In the genomic region with DNA sequence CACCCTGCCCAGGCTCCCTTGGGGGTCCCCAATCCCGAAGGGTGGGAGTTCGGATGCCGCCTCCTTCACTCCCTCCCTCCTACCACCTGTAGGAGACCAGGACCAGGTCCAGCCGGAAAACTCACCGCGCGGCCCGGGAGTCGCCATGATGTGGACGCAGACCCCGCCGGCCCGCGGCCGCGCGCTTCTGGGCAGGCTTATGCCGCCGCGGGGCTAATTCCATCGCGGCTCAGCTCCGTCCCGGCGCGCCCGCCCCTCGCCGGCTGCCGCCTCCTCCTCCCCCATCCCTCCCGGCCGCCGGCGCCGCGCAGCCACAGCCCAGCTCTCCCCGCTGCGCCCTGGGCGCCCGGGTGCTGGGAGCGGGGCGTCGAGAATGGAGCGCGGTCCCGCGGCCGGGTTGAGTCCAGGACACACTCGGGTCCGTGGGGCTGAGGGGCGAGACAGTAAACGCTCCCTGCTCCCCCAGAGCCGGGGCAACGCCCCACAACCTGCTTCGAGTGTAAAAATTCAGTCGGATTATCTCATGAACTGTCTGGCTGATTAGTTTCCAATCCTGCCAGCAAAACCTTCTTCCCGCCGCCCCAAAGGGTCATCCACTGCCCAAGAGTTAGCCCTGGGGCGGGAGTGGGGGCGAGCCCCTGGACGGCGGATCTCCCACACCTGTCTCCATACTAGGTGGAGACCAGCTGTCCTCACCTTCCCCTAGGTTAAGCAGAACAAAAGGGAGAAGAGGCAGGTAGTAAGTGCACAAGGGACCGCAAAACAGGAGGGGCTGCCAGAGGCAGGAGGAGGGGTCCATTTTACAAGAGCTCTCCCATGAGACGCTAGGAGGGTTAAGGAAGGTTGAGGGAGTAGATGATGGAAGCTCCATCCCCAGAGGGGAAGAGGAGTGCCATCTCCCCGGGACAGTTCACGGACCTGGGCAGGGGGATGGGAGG, we compare ENCODE assay signal across 10 cellular contexts. TPM values are rescaled to one million over a fixed set of nuclear protein-coding genes. Genes with fewer than 3 reads are reported as not detected.
DNase-seq lines count a peak whose midpoint lies in the region; ATAC-seq and TF ChIP-seq lines count a peak whose summit lies in the region.
"Had no signal": no experiment of that assay in that cellular context is flagged by ENCODE, and none has a peak within 500 bp of the region (broad histone marks: within the 10 kb centered on the region; RNA-seq: fewer than 3 reads in every experiment).

A gene (minus strand): TSS at position 189 of the 938 bp plus-strand sequence. CDS start 42 bp downstream, at position 147.

- H3K27ac ChIP-seq in colonic mucosa (no peak within 1 kb of the TSS), liver (ENCODE audit: low read depth in 1 of 2, low read length in 2 of 2) (no peak within 1 kb of the TSS), upper lobe of right lung (no peak within 1 kb of the TSS)
- H3K27ac ChIP-seq: BLaER1 had no signal

- peak; percentile 57 for ATAC-seq in upper lobe of right lung
- ATAC-seq in HG02610 (IDR thresholded peaks at IDR 0.05; ENCODE audit: unreplicated experiment), result no peak

- H3K27me3 ChIP-seq in colonic mucosa, result peaks cover 27% of the 10 kb centered on the region
- H3K27me3 ChIP-seq in liver (ENCODE audit: control insufficient read depth in 4 of 4, insufficient read depth in 4 of 4, low read length in 3 of 4), result peaks cover 0 to 13% (median 9%) of the 10 kb centered on the region in 4 donors
- H3K27me3 ChIP-seq in upper lobe of right lung, result peaks cover 59% of the 10 kb centered on the region
- H3K27me3 ChIP-seq: BLaER1 had no signal

- no peak for TF ChIP-seq RAD21 in liver (IDR thresholded peaks at IDR 0.05)

- H3K4me1 ChIP-seq in colonic mucosa (peaks cover 3% of the 10 kb centered on the region), liver (ENCODE audit: control insufficient read depth in 4 of 4, insufficient read depth in 4 of 4, low read length in 3 of 4) (peaks cover 0 to 10% (median 6%) of the 10 kb centered on the region in 4 donors), upper lobe of right lung (no peaks in the 10 kb centered on the region)

- H3K9me3 ChIP-seq in colonic mucosa (no peaks in the 10 kb centered on the region), liver (ENCODE audit: control insufficient read depth in 4 of 4, low read length in 3 of 4) (peaks cover 0 to 2% (median 0%) of the 10 kb centered on the region in 4 donors), upper lobe of right lung (no peaks in the 10 kb centered on the region)

- WGBS in liver, result 3% methylated on average over 66 of the region's 66 CpGs

- H3K9ac ChIP-seq in colonic mucosa (ENCODE audit: low read depth in 2 of 2, low read length in 2 of 2), result peak within 1 kb of the TSS in 1 of 2 donors; percentile 24
- no peak within 1 kb of the TSS for H3K9ac ChIP-seq in liver (ENCODE audit: low read depth in 1 of 2, low read length in 2 of 2)
- H3K9ac ChIP-seq: BLaER1 had no signal

- H3K4me3 ChIP-seq in colonic mucosa (peak within 1 kb of the TSS; percentile 19), liver (ENCODE audit: low read depth in 1 of 3, low read length in 3 of 3) (peak within 1 kb of the TSS in 2 of 3 donors; percentile 22 to 38), upper lobe of right lung (peak within 1 kb of the TSS; percentile 28)
- H3K4me3 ChIP-seq: BLaER1 had no signal

- intact Hi-C loops in colonic mucosa (cut with DNase I), result no loop called here
- intact Hi-C loops in upper lobe of right lung (cut with DNase I), result no loop called here

- H3K36me3 ChIP-seq in colonic mucosa (no peaks in the 10 kb centered on the region), liver (ENCODE audit: control insufficient read depth in 4 of 4, insufficient read depth in 3 of 4, low read depth in 1 of 4, low read length in 3 of 4) (no peaks in the 10 kb centered on the region), upper lobe of right lung (peaks cover 9% of the 10 kb centered on the region)
- H3K36me3 ChIP-seq: BLaER1 had no signal

- TF ChIP-seq CTCF in colonic mucosa (IDR thresholded peaks at IDR 0.05) (no peak), liver (IDR thresholded peaks at IDR 0.05; ENCODE audit: low read depth, low read length, missing input control) (no peak), upper lobe of right lung (IDR thresholded peaks at IDR 0.05) (no peak)

- DNase-seq in NCI-H2196 (lab: John Stamatoyannopoulos, UW; ENCODE audit: unreplicated experiment), result peak; percentile 1
- DNase-seq in NCI-H2196 treated with DMSO at 0.1 percent for 48 hours (lab: John Stamatoyannopoulos, UW; ENCODE audit: unreplicated experiment), result no peak
- no peak for DNase-seq in colonic mucosa
- peak; percentile 65 for DNase-seq in upper lobe of right lung
- DNase-seq in AML-193 (lab: John Stamatoyannopoulos, UW), result no peak
- DNase-seq in SHP77 treated with DMSO at 0.1 percent for 48 hours (lab: John Stamatoyannopoulos, UW), result no peak
- DNase-seq: central memory CD4-positive, alpha-beta T cell had no signal

TF ChIP-seq in liver, 16 proteins besides CTCF, POLR2A, EP300 and RAD21:
- no peak for TF ChIP-seq EGR1 (IDR thresholded peaks at IDR 0.05; ENCODE audit: low read depth in 2 of 2)
- TF ChIP-seq FOXA1 (IDR thresholded peaks at IDR 0.05), result no peak
- no peak for TF ChIP-seq TAF1 (conservative IDR thresholded peaks at IDR 0.05)
- TF ChIP-seq RXRA (IDR thresholded peaks at IDR 0.05), result no peak
- no peak for TF ChIP-seq JUND (IDR thresholded peaks at IDR 0.05)
- no peak for TF ChIP-seq SP1 (IDR thresholded peaks at IDR 0.05)
- TF ChIP-seq, protein P1, sequence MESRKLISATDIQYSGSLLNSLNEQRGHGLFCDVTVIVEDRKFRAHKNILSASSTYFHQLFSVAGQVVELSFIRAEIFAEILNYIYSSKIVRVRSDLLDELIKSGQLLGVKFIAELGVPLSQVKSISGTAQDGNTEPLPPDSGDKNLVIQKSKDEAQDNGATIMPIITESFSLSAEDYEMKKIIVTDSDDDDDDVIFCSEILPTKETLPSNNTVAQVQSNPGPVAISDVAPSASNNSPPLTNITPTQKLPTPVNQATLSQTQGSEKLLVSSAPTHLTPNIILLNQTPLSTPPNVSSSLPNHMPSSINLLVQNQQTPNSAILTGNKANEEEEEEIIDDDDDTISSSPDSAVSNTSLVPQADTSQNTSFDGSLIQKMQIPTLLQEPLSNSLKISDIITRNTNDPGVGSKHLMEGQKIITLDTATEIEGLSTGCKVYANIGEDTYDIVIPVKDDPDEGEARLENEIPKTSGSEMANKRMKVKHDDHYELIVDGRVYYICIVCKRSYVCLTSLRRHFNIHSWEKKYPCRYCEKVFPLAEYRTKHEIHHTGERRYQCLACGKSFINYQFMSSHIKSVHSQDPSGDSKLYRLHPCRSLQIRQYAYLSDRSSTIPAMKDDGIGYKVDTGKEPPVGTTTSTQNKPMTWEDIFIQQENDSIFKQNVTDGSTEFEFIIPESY (IDR thresholded peaks at IDR 0.05), result no peak
- TF ChIP-seq YY1 (IDR thresholded peaks at IDR 0.05), result no peak
- TF ChIP-seq, protein P2, sequence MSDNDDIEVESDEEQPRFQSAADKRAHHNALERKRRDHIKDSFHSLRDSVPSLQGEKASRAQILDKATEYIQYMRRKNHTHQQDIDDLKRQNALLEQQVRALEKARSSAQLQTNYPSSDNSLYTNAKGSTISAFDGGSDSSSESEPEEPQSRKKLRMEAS (IDR thresholded peaks at IDR 0.05), result no peak
- no peak for TF ChIP-seq HNF4G (IDR thresholded peaks at IDR 0.05)
- TF ChIP-seq NR2F2 (IDR thresholded peaks at IDR 0.05), result no peak
- TF ChIP-seq, protein P3, sequence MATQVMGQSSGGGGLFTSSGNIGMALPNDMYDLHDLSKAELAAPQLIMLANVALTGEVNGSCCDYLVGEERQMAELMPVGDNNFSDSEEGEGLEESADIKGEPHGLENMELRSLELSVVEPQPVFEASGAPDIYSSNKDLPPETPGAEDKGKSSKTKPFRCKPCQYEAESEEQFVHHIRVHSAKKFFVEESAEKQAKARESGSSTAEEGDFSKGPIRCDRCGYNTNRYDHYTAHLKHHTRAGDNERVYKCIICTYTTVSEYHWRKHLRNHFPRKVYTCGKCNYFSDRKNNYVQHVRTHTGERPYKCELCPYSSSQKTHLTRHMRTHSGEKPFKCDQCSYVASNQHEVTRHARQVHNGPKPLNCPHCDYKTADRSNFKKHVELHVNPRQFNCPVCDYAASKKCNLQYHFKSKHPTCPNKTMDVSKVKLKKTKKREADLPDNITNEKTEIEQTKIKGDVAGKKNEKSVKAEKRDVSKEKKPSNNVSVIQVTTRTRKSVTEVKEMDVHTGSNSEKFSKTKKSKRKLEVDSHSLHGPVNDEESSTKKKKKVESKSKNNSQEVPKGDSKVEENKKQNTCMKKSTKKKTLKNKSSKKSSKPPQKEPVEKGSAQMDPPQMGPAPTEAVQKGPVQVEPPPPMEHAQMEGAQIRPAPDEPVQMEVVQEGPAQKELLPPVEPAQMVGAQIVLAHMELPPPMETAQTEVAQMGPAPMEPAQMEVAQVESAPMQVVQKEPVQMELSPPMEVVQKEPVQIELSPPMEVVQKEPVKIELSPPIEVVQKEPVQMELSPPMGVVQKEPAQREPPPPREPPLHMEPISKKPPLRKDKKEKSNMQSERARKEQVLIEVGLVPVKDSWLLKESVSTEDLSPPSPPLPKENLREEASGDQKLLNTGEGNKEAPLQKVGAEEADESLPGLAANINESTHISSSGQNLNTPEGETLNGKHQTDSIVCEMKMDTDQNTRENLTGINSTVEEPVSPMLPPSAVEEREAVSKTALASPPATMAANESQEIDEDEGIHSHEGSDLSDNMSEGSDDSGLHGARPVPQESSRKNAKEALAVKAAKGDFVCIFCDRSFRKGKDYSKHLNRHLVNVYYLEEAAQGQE (IDR thresholded peaks at IDR 0.05), result no peak

RNA-seq across cellular contexts. Expression of the gene that starts here (rescaled TPM):
- total RNA-seq in colonic mucosa (1 to 10 TPM; 1.1 to 2.2 TPM), liver (under 1 TPM; 0.05 to 0.25 TPM), upper lobe of right lung (36.8 TPM)
- polyA plus RNA-seq in liver, result under 1 TPM; 0.03 to 0.25 TPM

Comparison
In these comparisons a context has a peak if more than half of its experiments do, and no peak if none do; other contexts are left out.
1. RNA of the gene that starts here (total RNA-seq): 36.8 TPM in upper lobe of right lung (single experiment); 1.1 to 2.2 TPM in colonic mucosa and 0.05 to 0.25 TPM in liver; every median in the first group is over 10 times any median in the second.
2. DNase-seq: peak in NCI-H2196 (single experiment) and upper lobe of right lung (single experiment); none in NCI-H2196 treated with DMSO at 0.1 percent for 48 hours (single experiment), colonic mucosa (single experiment), AML-193 (0 of 2) and SHP77 treated with DMSO at 0.1 percent for 48 hours (single experiment).
3. Peak in every context shown above with its lines, with median percentiles within 50 percentile points of each other: H3K4me3 ChIP-seq.